Comparison of ENCODE assay signal across 20 cellular contexts in genomic region chr20:51458751-51459439, GRCh38.
A peak's percentile ranks its signal among the peaks of the same experiment; 100 is the strongest.
DNase-seq lines count a peak whose midpoint lies in the region; ATAC-seq and TF ChIP-seq lines count a peak whose summit lies in the region.
"Had no signal": no experiment of that assay in that cellular context is flagged by ENCODE, and none has a peak within 500 bp of the region (broad histone marks: within the 10 kb centered on the region; RNA-seq: fewer than 3 reads in every experiment).

No MANE protein-coding gene starts in this region.

- POLR2A ChIA-PET in IMR-90 (lab: Charles Lee; ENCODE audit: unreplicated experiment), result no interaction called here

- no peaks in the 10 kb centered on the region for H3K9me2 ChIP-seq in DOHH2 (replicated peaks; ENCODE audit: control insufficient read depth, low read length)
- H3K9me2 ChIP-seq: SK-N-SH had no signal

- no peak overlapping the region for H4K5ac ChIP-seq in IMR-90 (ENCODE audit: low read depth, low read length)

- peak overlapping the region; percentile 4; the same call in 1 of the 2 replicates for H2AK5ac ChIP-seq in IMR-90 (ENCODE audit: low read depth, low read length)

- H3K27ac ChIP-seq in DOHH2 (ENCODE audit: low read depth, low read length), result peak overlapping the region; percentile 31
- no peak overlapping the region for H3K27ac ChIP-seq in IMR-90 (ENCODE audit: insufficient read depth, low read length)
- H3K27ac ChIP-seq in coronary artery, result no peak overlapping the region
- no peak overlapping the region for H3K27ac ChIP-seq in smooth muscle cell (ENCODE audit: low read depth)

- no peak for TF ChIP-seq POLR2A in IMR-90 (IDR thresholded peaks at IDR 0.05; ENCODE audit: low read depth, low read length)

- no peak overlapping the region for H3K14ac ChIP-seq in IMR-90 (replicated peaks; ENCODE audit: low read depth, low read length)

- H3K4ac ChIP-seq in IMR-90 (ENCODE audit: low read depth, low read length), result no peak overlapping the region

- no peaks in the 10 kb centered on the region for H3K9me1 ChIP-seq in IMR-90 (ENCODE audit: insufficient read depth, low read length)

- H3K23ac ChIP-seq in IMR-90 (ENCODE audit: low read depth, low read length), result no peak overlapping the region

- no peaks in the 10 kb centered on the region for H3K9me3 ChIP-seq in DOHH2 (ENCODE audit: control insufficient read depth, insufficient read depth, low read length)
- no peaks in the 10 kb centered on the region; the same call in 1 of the 2 replicates for H3K9me3 ChIP-seq in IMR-90 (ENCODE audit: control insufficient read depth, insufficient read depth, low read length)
- H3K9me3 ChIP-seq in smooth muscle cell (replicated peaks; ENCODE audit: low read depth), result no peaks in the 10 kb centered on the region
- H3K9me3 ChIP-seq: SK-N-SH had no signal

- intact Hi-C loops in IMR-90 (cut with micrococcal nuclease) (no loop called here), posterior vena cava (cut with DNase I) (loop anchor here in 1 of 2 donors (10.0 kb wide), 1 partner anchor 96 kb away; no protein-coding TSS in a partner anchor)

- H3K4me2 ChIP-seq in DOHH2 (ENCODE audit: low read length) (no peak overlapping the region), IMR-90 (ENCODE audit: low read depth, low read length) (no peak overlapping the region), smooth muscle cell (no peak overlapping the region)
- H3K4me2 ChIP-seq: SK-N-SH had no signal

- H3K79me1 ChIP-seq in IMR-90 (ENCODE audit: low read depth in 1 of 2, low read length in 2 of 2), result no peaks in the 10 kb centered on the region

- H3K4me3 ChIP-seq in DOHH2 (ENCODE audit: low read length) (no peak overlapping the region), IMR-90 (ENCODE audit: insufficient read depth, low read depth, low read length) (no peak overlapping the region), coronary artery (no peak overlapping the region), smooth muscle cell (no peak overlapping the region)

- H3K4me1 ChIP-seq in DOHH2 (ENCODE audit: control insufficient read depth, low read length), result peaks cover 79% of the 10 kb centered on the region
- H3K4me1 ChIP-seq in IMR-90 (ENCODE audit: control insufficient read depth, insufficient read depth, low read length), result peaks cover 19% of the 10 kb centered on the region
- peaks cover 11% of the 10 kb centered on the region for H3K4me1 ChIP-seq in smooth muscle cell (ENCODE audit: low read depth)

- H2BK120ac ChIP-seq in IMR-90 (ENCODE audit: low read depth, low read length), result no peak overlapping the region

- H3K9ac ChIP-seq in IMR-90 (ENCODE audit: low read depth, low read length) (no peak overlapping the region), smooth muscle cell (ENCODE audit: low read depth) (no peak overlapping the region)
- H3K9ac ChIP-seq: SK-N-SH had no signal

- no peak for ATAC-seq in IMR-90 (ENCODE audit: low read depth)
- ATAC-seq: PC-3 had no signal

- no peak overlapping the region for H2BK5ac ChIP-seq in IMR-90 (ENCODE audit: low read depth, low read length, poor library complexity, severe bottlenecking)

- H2BK15ac ChIP-seq in IMR-90 (ENCODE audit: low read depth, low read length), result no peak overlapping the region

- H4K20me1 ChIP-seq in DOHH2 (ENCODE audit: control insufficient read depth, insufficient read depth, low read depth, low read length) (no peaks in the 10 kb centered on the region), IMR-90 (ENCODE audit: insufficient read depth, low read length) (no peaks in the 10 kb centered on the region), smooth muscle cell (ENCODE audit: low read depth) (no peaks in the 10 kb centered on the region)

- no peak overlapping the region for H4K8ac ChIP-seq in IMR-90 (ENCODE audit: low read depth in 2 of 2, low read length in 2 of 2)

- in situ Hi-C loops in IMR-90 (cut with MboI; ENCODE audit: low sequenced_read_pairs), result no loop called here

- H2BK20ac ChIP-seq in IMR-90 (ENCODE audit: low read depth, low read length), result no peak overlapping the region; the same call in 1 of the 2 replicates

- H2AK9ac ChIP-seq in IMR-90 (replicated peaks; ENCODE audit: low read depth, low read length, poor library complexity), result no peak overlapping the region

- H3K18ac ChIP-seq in IMR-90 (ENCODE audit: low read depth, low read length), result no peak overlapping the region

- no TSS peak for BruUV-seq in IMR-90 (replicated peaks; lab: Mats Ljungman, UMichigan)

- no peak overlapping the region for H2AFZ ChIP-seq in IMR-90 (replicated peaks; ENCODE audit: low read length, poor library complexity)
- no peak overlapping the region for H2AFZ ChIP-seq in smooth muscle cell (ENCODE audit: low read depth)

- no peak overlapping the region for H3K56ac ChIP-seq in IMR-90 (ENCODE audit: extremely low read depth, insufficient read depth, low read length)

- 100% methylated on average over 6 of the region's 13 CpGs; no CpG with 5 or more reads in 1 of the 2 experiments for WGBS in IMR-90 (ENCODE audit: extremely low coverage in 2 of 2, insufficient read length in 1 of 2), 2 experiments
- WGBS in smooth muscle cell (ENCODE audit: low lambda C conversion rate), result 97% methylated on average over 13 of the region's 13 CpGs

- no peak for TF ChIP-seq CTCF in DOHH2 (IDR thresholded peaks at IDR 0.05; ENCODE audit: low read depth, low read length, poor library complexity, severe bottlenecking)
- TF ChIP-seq CTCF in IMR-90 (conservative IDR thresholded peaks at IDR 0.05; ENCODE audit: low read depth, low read length), result no peak
- no peak for TF ChIP-seq CTCF in coronary artery (IDR thresholded peaks at IDR 0.05)
- TF ChIP-seq CTCF in smooth muscle cell (IDR thresholded peaks at IDR 0.05; ENCODE audit: borderline replicate concordance, insufficient read depth, poor library complexity, severe bottlenecking), result no peak

- DNase-seq in IMR-90 (no peak), coronary artery (ENCODE audit: low spot score) (peak; percentile 50), posterior vena cava (ENCODE audit: low spot score) (peak; percentile 30), retina (no peak), smooth muscle cell (lab: John Stamatoyannopoulos, UW; ENCODE audit: unreplicated experiment) (no peak), COLO829 (ENCODE audit: low spot score) (no peak)
- DNase-seq: ACHN; AML-193; CD4-positive, CD25-positive, alpha-beta regulatory T cell; HCEC 1CT; Kasumi-1; MM.1S; NCI-H1092 treated with DMSO at 0.1 percent for 48 hours; NCI-H2081 treated with DMSO at 0.1 percent for 48 hours; NCI-H510A; NCI-H774; PC-3; Right ventricle myocardium superior; SK-N-SH had no signal

- CTCF ChIA-PET in IMR-90 (lab: Yijun Ruan, JAX), result no interaction called here

- no peak for TF ChIP-seq RAD21 in IMR-90 (IDR thresholded peaks at IDR 0.05; ENCODE audit: low read length)

- dilution Hi-C loops in IMR-90 (cut with HindIII; ENCODE audit: low sequenced_read_pairs, unreplicated experiment), result no loop called here

- no peak overlapping the region for H4K91ac ChIP-seq in IMR-90 (ENCODE audit: insufficient read depth, low read depth, low read length)

- H3K79me2 ChIP-seq in DOHH2 (ENCODE audit: control insufficient read depth, low read length) (peaks cover 9% of the 10 kb centered on the region), smooth muscle cell (ENCODE audit: low read depth) (no peaks in the 10 kb centered on the region)

- H3F3A ChIP-seq in DOHH2 (ENCODE audit: control insufficient read depth, insufficient read depth) (peaks cover 15% of the 10 kb centered on the region), smooth muscle cell (ENCODE audit: low read depth) (peaks cover 5% of the 10 kb centered on the region)

- no peaks in the 10 kb centered on the region for H3K27me3 ChIP-seq in DOHH2 (ENCODE audit: control insufficient read depth, low read length)
- H3K27me3 ChIP-seq in IMR-90 (ENCODE audit: control insufficient read depth, insufficient read depth, low read length), result no peaks in the 10 kb centered on the region
- no peaks in the 10 kb centered on the region for H3K27me3 ChIP-seq in smooth muscle cell (ENCODE audit: low read depth)

- H3K36me3 ChIP-seq in DOHH2 (ENCODE audit: control insufficient read depth, low read length) (peaks cover 68% of the 10 kb centered on the region), IMR-90 (ENCODE audit: control insufficient read depth, insufficient read depth, low read length) (no peaks in the 10 kb centered on the region), smooth muscle cell (ENCODE audit: low read depth) (peaks cover 3% of the 10 kb centered on the region)

TF ChIP-seq in IMR-90, 13 proteins besides CTCF, POLR2A, EP300 and RAD21 (continues in another document):
- TF ChIP-seq, protein P1, sequence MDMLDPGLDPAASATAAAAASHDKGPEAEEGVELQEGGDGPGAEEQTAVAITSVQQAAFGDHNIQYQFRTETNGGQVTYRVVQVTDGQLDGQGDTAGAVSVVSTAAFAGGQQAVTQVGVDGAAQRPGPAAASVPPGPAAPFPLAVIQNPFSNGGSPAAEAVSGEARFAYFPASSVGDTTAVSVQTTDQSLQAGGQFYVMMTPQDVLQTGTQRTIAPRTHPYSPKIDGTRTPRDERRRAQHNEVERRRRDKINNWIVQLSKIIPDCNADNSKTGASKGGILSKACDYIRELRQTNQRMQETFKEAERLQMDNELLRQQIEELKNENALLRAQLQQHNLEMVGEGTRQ (IDR thresholded peaks at IDR 0.05; ENCODE audit: low read depth, low read length), result no peak
- TF ChIP-seq BHLHE40 (IDR thresholded peaks at IDR 0.05; ENCODE audit: low read depth, low read length), result no peak
- no peak for TF ChIP-seq CEBPB (IDR thresholded peaks at IDR 0.05; ENCODE audit: low read depth, low read length)
- no peak for TF ChIP-seq CHD1 (IDR thresholded peaks at IDR 0.05; ENCODE audit: low read depth, low read length)
- no peak for TF ChIP-seq FOS (IDR thresholded peaks at IDR 0.05; ENCODE audit: low read depth, low read length)
- no peak for TF ChIP-seq NFE2L2 (IDR thresholded peaks at IDR 0.05; ENCODE audit: low read depth, low read length)
- TF ChIP-seq SMC3 (IDR thresholded peaks at IDR 0.05; ENCODE audit: low read depth, low read length), result no peak
- TF ChIP-seq MXI1 (IDR thresholded peaks at IDR 0.05; ENCODE audit: borderline replicate concordance, low read depth, low read length), result no peak
- no peak for TF ChIP-seq RFX5 (IDR thresholded peaks at IDR 0.05; ENCODE audit: low read depth, low read length)
- TF ChIP-seq ELK1 (IDR thresholded peaks at IDR 0.05; ENCODE audit: borderline replicate concordance, low read depth, low read length), result no peak
- no peak for TF ChIP-seq RCOR1 (IDR thresholded peaks at IDR 0.05; ENCODE audit: insufficient replicate concordance, low read length)
- no peak for TF ChIP-seq MAFK (IDR thresholded peaks at IDR 0.05; ENCODE audit: low read depth, low read length)

Comparison
In these comparisons a context has a peak if more than half of its experiments do, and no peak if none do; other contexts are left out.
1. DNase-seq: peak in coronary artery (single experiment) and posterior vena cava (single experiment); none in IMR-90 (single experiment), retina (single experiment), smooth muscle cell (single experiment) and COLO829 (single experiment).